Comparison of ENCODE assay signal across 8 cellular contexts in the genomic region with DNA sequence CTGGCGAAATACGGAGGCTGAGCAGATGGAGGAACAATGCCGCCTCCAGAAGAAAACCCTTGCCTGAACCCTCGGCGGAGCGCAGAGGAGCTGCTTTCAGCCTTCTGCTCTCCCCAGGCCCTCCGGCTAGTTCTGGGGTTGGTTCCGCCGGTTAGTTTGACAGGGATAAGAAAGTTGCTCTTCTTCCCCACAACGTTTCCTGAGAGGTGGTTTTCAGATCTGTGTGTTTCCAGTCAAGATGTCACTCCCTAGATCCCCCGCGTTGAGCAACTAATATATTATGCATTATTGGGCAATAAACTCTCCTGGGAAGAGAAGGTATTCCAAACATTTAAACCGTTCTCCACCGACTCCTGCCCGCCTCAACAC. TPM values are rescaled to one million over a fixed set of nuclear protein-coding genes. Genes with fewer than 3 reads are reported as not detected.
A peak's percentile ranks its signal among the peaks of the same experiment; 100 is the strongest.
DNase-seq lines count a peak whose midpoint lies in the region; ATAC-seq and TF ChIP-seq lines count a peak whose summit lies in the region.

No MANE protein-coding gene starts in this region.

- H3K9ac ChIP-seq in HUES48 (ENCODE audit: low read depth, low read length) = peak overlapping the region; percentile 44; the same call in 1 of the 2 replicates
- H3K9ac ChIP-seq in endocrine pancreas (ENCODE audit: control insufficient read depth, insufficient read depth, low read length) = peak overlapping the region; percentile 45

- H3K4me1 ChIP-seq in A673 (ENCODE audit: insufficient read depth, low read length, poor library complexity, severe bottlenecking) (peaks cover 27% of the 10 kb centered on the region), HUES48 (ENCODE audit: control insufficient read depth, insufficient read depth, low read length) (peaks cover 22% of the 10 kb centered on the region; the same call in 1 of the 2 replicates), endocrine pancreas (ENCODE audit: control insufficient read depth, insufficient read depth, low read length) (peaks cover 22% of the 10 kb centered on the region), muscle layer of duodenum (ENCODE audit: control insufficient read depth in 1 of 2, insufficient read depth in 2 of 2, low read length in 2 of 2) (peaks cover 0 to 14% of the 10 kb centered on the region in 2 donors)

- no peak for ATAC-seq in GM19328 (IDR thresholded peaks at IDR 0.05; ENCODE audit: unreplicated experiment)

- POLR2A ChIA-PET in A673 (lab: Charles Lee; ENCODE audit: low non-redundant PET) = no interaction called here

- H3K27ac ChIP-seq in A673 (ENCODE audit: low read depth, low read length, poor library complexity, severe bottlenecking) = no peak overlapping the region
- H3K27ac ChIP-seq in HUES48 (ENCODE audit: low read depth, low read length) = peak overlapping the region; percentile 36
- H3K27ac ChIP-seq in muscle layer of duodenum (ENCODE audit: low read length) = peak overlapping the region; percentile 87

- H3K4me3 ChIP-seq in A673 (ENCODE audit: low read depth, low read length, poor library complexity, severe bottlenecking) (peak overlapping the region; percentile 65), HUES48 (ENCODE audit: low read depth, low read length) (peak overlapping the region; percentile 83), endocrine pancreas (ENCODE audit: control insufficient read depth, insufficient read depth, low read length) (peak overlapping the region; percentile 89), muscle layer of duodenum (ENCODE audit: low read depth in 1 of 2, low read length in 2 of 2) (peak overlapping the region; percentile 83 to 92)

- H3K36me3 ChIP-seq in A673 (ENCODE audit: insufficient read depth, low read length, poor library complexity, severe bottlenecking) (no peaks in the 10 kb centered on the region), HUES48 (ENCODE audit: control insufficient read depth, insufficient read depth, low read length) (no peaks in the 10 kb centered on the region), endocrine pancreas (ENCODE audit: control insufficient read depth, insufficient read depth, low read length) (no peaks in the 10 kb centered on the region), muscle layer of duodenum (ENCODE audit: control insufficient read depth in 1 of 2, insufficient read depth in 2 of 2, low read length in 2 of 2) (no peaks in the 10 kb centered on the region)

- H3K27me3 ChIP-seq in A673 (replicated peaks; ENCODE audit: insufficient read depth, low read depth, low read length, poor library complexity) (peaks cover 42% of the 10 kb centered on the region), HUES48 (ENCODE audit: control insufficient read depth, insufficient read depth, low read length) (peaks cover 35% of the 10 kb centered on the region), endocrine pancreas (ENCODE audit: control insufficient read depth, insufficient read depth, low read length) (no peaks in the 10 kb centered on the region), muscle layer of duodenum (ENCODE audit: low read depth, low read length) (no peaks in the 10 kb centered on the region)

- DNase-seq in A673 (ENCODE audit: low spot score) = no peak
- DNase-seq in stimulated activated naive CD4-positive, alpha-beta T cell (lab: John Stamatoyannopoulos, UW) = no peak
- DNase-seq in stimulated activated CD4-positive, alpha-beta T cell treated with anti-CD3 and anti-CD28 coated beads, Interleukin-4, amount 100 ng/mL, for 24 hours = no peak
- no peak for DNase-seq in activated CD4-positive, alpha-beta T cell treated with anti-CD3 and anti-CD28 coated beads, Interleukin-2, amount 50 U/mL, for 1 hour

- no peak for TF ChIP-seq CTCF in A673 (conservative IDR thresholded peaks at IDR 0.05; ENCODE audit: low read depth, low read length)

- H3K9me3 ChIP-seq in A673 (ENCODE audit: low read depth, low read length, poor library complexity, severe bottlenecking) (no peaks in the 10 kb centered on the region), HUES48 (ENCODE audit: control insufficient read depth, insufficient read depth, low read length) (no peaks in the 10 kb centered on the region), endocrine pancreas (ENCODE audit: control insufficient read depth, low read length) (no peaks in the 10 kb centered on the region), muscle layer of duodenum (ENCODE audit: control insufficient read depth in 1 of 2, low read length in 2 of 2) (no peaks in the 10 kb centered on the region)

- CTCF ChIA-PET in A673 (lab: Charles Lee) = no interaction called here

- BruUV-seq in A673 (replicated peaks; lab: Mats Ljungman, UMichigan) = no TSS peak

- intact Hi-C loops in A673 (cut with micrococcal nuclease; ENCODE audit: unreplicated experiment) = loop anchor here (10.0 kb wide), 1 partner anchor 593 kb away; no protein-coding TSS in a partner anchor

RNA-seq across cellular contexts. Expression of gene NLGN1, which starts 0.6 kb away (rescaled TPM):
- 0.39 and 1.4 TPM in 2 replicates for total RNA-seq in A673 (2021)
